ENCODE assay signal across 13 cellular contexts in the genomic region with DNA sequence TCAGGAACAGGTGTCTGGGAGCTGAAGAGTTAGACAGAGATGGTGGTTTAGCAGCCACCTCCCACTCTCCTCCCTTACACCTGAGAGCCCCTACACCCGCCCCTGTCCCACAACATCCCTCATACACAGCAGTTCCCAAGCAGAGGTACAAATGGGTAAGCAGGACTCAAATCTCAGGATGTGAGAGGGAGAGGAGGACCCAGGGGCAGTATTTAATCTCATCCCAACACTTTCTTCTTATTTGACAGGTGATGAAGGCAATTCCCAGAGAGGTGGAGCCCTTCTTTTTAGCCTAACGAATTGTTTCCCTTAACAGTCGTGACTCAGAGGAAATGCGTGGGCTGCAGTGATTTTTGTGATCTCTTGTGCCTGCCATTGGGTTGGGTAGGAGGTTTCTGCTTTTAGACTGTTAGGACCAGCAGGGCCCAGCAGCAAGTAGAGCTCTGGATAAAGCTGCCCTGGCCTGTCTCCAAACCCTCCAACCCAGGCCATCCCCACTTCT.
DNase-seq lines count a peak whose midpoint lies in the region; ATAC-seq, FAIRE-seq and TF ChIP-seq lines count a peak whose summit lies in the region.
"Had no signal": no experiment of that assay in that cellular context is flagged by ENCODE, and none has a peak within 500 bp of the region (broad histone marks: within the 10 kb centered on the region; RNA-seq: fewer than 3 reads in every experiment).

No MANE protein-coding gene starts in this region.

- H3K27ac Mint-ChIP-seq in activated naive CD4-positive, alpha-beta T cell treated with anti-CD3 and anti-CD28 coated beads, Interleukin-2, amount 50 U/mL, for 72 hours, result peak overlapping the region; percentile 44 to 86

- 35 to 66% (median 58%) methylated on average over 4 of the region's 4 CpGs for WGBS in stomach, 5 donors

- no peak overlapping the region for H3K27ac ChIP-seq in stomach
- H3K27ac ChIP-seq: tibial artery had no signal

- peaks cover 0 to 13% (median 0%) of the 10 kb centered on the region in 3 donors for H3K27me3 ChIP-seq in stomach
- H3K27me3 ChIP-seq: tibial artery had no signal

- TF ChIP-seq CTCF in HFF-Myc (IDR thresholded peaks at IDR 0.05; ENCODE audit: low read depth, low read length, missing control alignments), result no peak
- TF ChIP-seq CTCF in stomach (IDR thresholded peaks at IDR 0.05), result no peak

- TF ChIP-seq POLR2A in H54 (IDR thresholded peaks at IDR 0.05; ENCODE audit: low read depth, low read length) (no peak), stomach (IDR thresholded peaks at IDR 0.05) (no peak)

- no peaks in the 10 kb centered on the region for H3K4me1 ChIP-seq in stomach

- TF ChIP-seq EP300 in stomach (IDR thresholded peaks at IDR 0.05), result no peak

- DNase-seq in Ammon's horn (ENCODE audit: low spot score), result peak; percentile 28
- peak; percentile 30 for DNase-seq in HFF-Myc (ENCODE audit: extremely low read depth, low read depth)
- DNase-seq in activated naive CD4-positive, alpha-beta T cell treated with anti-CD3 and anti-CD28 coated beads, Interleukin-2, amount 50 U/mL, for 72 hours (ENCODE audit: low spot score in 2 of 2), result peak; percentile 58 to 59
- DNase-seq in putamen (ENCODE audit: low spot score), result peak; percentile 77
- DNase-seq in H54 (ENCODE audit: insufficient read length, low spot score), result no peak
- no peak for DNase-seq in NOMO-1 treated with DMSO at 0.1 percent for 48 hours (lab: John Stamatoyannopoulos, UW; ENCODE audit: unreplicated experiment)
- no peak for DNase-seq in stomach
- DNase-seq: C1 segment of cervical spinal cord, NCI-H1092, PC-3, tibial artery had no signal

- H3K36me3 Mint-ChIP-seq in activated naive CD4-positive, alpha-beta T cell treated with anti-CD3 and anti-CD28 coated beads, Interleukin-2, amount 50 U/mL, for 72 hours, result no peaks in the 10 kb centered on the region

- no peaks in the 10 kb centered on the region for H3K9me3 Mint-ChIP-seq in activated naive CD4-positive, alpha-beta T cell treated with anti-CD3 and anti-CD28 coated beads, Interleukin-2, amount 50 U/mL, for 72 hours

- H3K4me3 ChIP-seq in HFF-Myc (replicated peaks; ENCODE audit: low read depth, low read length), result no peak overlapping the region
- no peak overlapping the region for H3K4me3 ChIP-seq in stomach
- H3K4me3 ChIP-seq: tibial artery had no signal

- FAIRE-seq in H54 (lab: Jason Lieb, UNC), result no peak
- FAIRE-seq: TTC549 had no signal

- intact Hi-C loops in stomach (cut with DNase I; ENCODE audit: low total_unique reads), result no loop called here

- H3K36me3 ChIP-seq in stomach, result no peaks in the 10 kb centered on the region
- H3K36me3 ChIP-seq: tibial artery had no signal

- no peaks in the 10 kb centered on the region for H3K9me3 ChIP-seq in stomach
- H3K9me3 ChIP-seq: tibial artery had no signal

- ATAC-seq in activated naive CD4-positive, alpha-beta T cell treated with anti-CD3 and anti-CD28 coated beads, Interleukin-2, amount 50 U/mL, for 72 hours, result peak; percentile 56 to 77
- ATAC-seq in GM18502 (IDR thresholded peaks at IDR 0.05; ENCODE audit: poor library complexity, unreplicated experiment), result no peak
- ATAC-seq: PC-3 had no signal

Comparison
In these comparisons a context has a peak if more than half of its experiments do, and no peak if none do; other contexts are left out.
1. DNase-seq: peak in Ammon's horn (single experiment), HFF-Myc (single experiment), activated naive CD4-positive, alpha-beta T cell treated with anti-CD3 and anti-CD28 coated beads, Interleukin-2, amount 50 U/mL, for 72 hours (2 of 2) and putamen (single experiment); none in H54 (single experiment), NOMO-1 treated with DMSO at 0.1 percent for 48 hours (single experiment) and stomach (single experiment).